ENCODE assay signal across 8 cellular contexts in genomic region chr11:43830928-43831440, GRCh38. TPM values are rescaled to one million over a fixed set of nuclear protein-coding genes. Genes with fewer than 3 reads are reported as not detected.
DNase-seq lines count a peak whose midpoint lies in the region; ATAC-seq and TF ChIP-seq lines count a peak whose summit lies in the region.

No MANE protein-coding gene starts in this region.

- H3K23ac ChIP-seq in IMR-90 (ENCODE audit: low read depth, low read length), result no peak overlapping the region

- H2BK20ac ChIP-seq in IMR-90 (ENCODE audit: low read depth, low read length), result no peak overlapping the region; the same call in 1 of the 2 replicates

- no peak overlapping the region for H4K5ac ChIP-seq in IMR-90 (ENCODE audit: low read depth, low read length)

- H3K9ac ChIP-seq in IMR-90 (ENCODE audit: low read depth, low read length), result no peak overlapping the region

- POLR2A ChIA-PET in IMR-90 (lab: Charles Lee; ENCODE audit: unreplicated experiment), result no interaction called here

- peaks cover 6% of the 10 kb centered on the region; the same call in 1 of the 2 replicates for H3K4me1 ChIP-seq in IMR-90 (ENCODE audit: control insufficient read depth, insufficient read depth, low read length)

- peak; percentile 56 for DNase-seq in Calu3
- DNase-seq in IMR-90, result peak; percentile 100
- DNase-seq in activated T-cell treated with anti-CD3 and anti-CD28 coated beads, Interleukin-2, amount 50 U/mL, for 24 hours, result peak; percentile 38
- peak; percentile 11 to 90 (median 64) for DNase-seq in head of caudate nucleus
- peak; percentile 57 for DNase-seq in stimulated activated CD4-positive, alpha-beta T cell treated with anti-CD3 and anti-CD28 coated beads, Interleukin-2, amount 100 ng/mL, for 4 hours (ENCODE audit: low read depth)
- DNase-seq in immature natural killer cell, result no peak
- DNase-seq in NCI-H1417 treated with DMSO at 0.1 percent for 48 hours (lab: John Stamatoyannopoulos, UW), result no peak
- DNase-seq in NCI-H82 treated with DMSO at 0.1 percent for 48 hours (lab: John Stamatoyannopoulos, UW; ENCODE audit: unreplicated experiment), result no peak

- H2BK120ac ChIP-seq in IMR-90 (ENCODE audit: low read depth, low read length), result no peak overlapping the region; the same call in 1 of the 2 replicates

- H4K91ac ChIP-seq in IMR-90 (ENCODE audit: insufficient read depth, low read depth, low read length), result no peak overlapping the region

- peaks cover 7% of the 10 kb centered on the region; the same call in 1 of the 2 replicates for H4K20me1 ChIP-seq in IMR-90 (ENCODE audit: insufficient read depth, low read length)

- in situ Hi-C loops in IMR-90 (cut with MboI; ENCODE audit: low sequenced_read_pairs), result no loop called here

- no peak overlapping the region for H4K8ac ChIP-seq in IMR-90 (ENCODE audit: low read depth in 2 of 2, low read length in 2 of 2)

- 0 out of 2 replicates have a peak, but pooled peaks cover 4% of the 10 kb centered on the region for H3K9me1 ChIP-seq in IMR-90 (ENCODE audit: insufficient read depth, low read length)

- H2BK15ac ChIP-seq in IMR-90 (ENCODE audit: low read depth, low read length), result no peak overlapping the region

- H3K27me3 ChIP-seq in IMR-90 (ENCODE audit: control insufficient read depth, insufficient read depth, low read length), result no peaks in the 10 kb centered on the region

- dilution Hi-C loops in IMR-90 (cut with HindIII; ENCODE audit: low sequenced_read_pairs, unreplicated experiment), result no loop called here

- no peak overlapping the region for H3K4me3 Mint-ChIP-seq in Calu3 (ENCODE audit: low read depth, unreplicated experiment)
- H3K4me3 Mint-ChIP-seq in activated T-cell treated with anti-CD3 and anti-CD28 coated beads, Interleukin-2, amount 50 U/mL, for 24 hours, result no peak overlapping the region
- no peak overlapping the region for H3K4me3 Mint-ChIP-seq in immature natural killer cell

- TF ChIP-seq POLR2A in IMR-90 (IDR thresholded peaks at IDR 0.05; ENCODE audit: low read depth, low read length), result no peak

- ATAC-seq in IMR-90 (ENCODE audit: low read depth), result peak; percentile 94

- H2AFZ ChIP-seq in IMR-90 (replicated peaks; ENCODE audit: low read length, poor library complexity), result no peak overlapping the region

- H3K27ac Mint-ChIP-seq in Calu3 (ENCODE audit: unreplicated experiment) (peak overlapping the region; percentile 56), immature natural killer cell (no peak overlapping the region)
- peak overlapping the region; percentile 85 for H3K27ac Mint-ChIP-seq in activated T-cell treated with anti-CD3 and anti-CD28 coated beads, Interleukin-2, amount 50 U/mL, for 24 hours

- TF ChIP-seq CTCF in Calu3 (IDR thresholded peaks at IDR 0.05; ENCODE audit: unreplicated experiment) (no peak), IMR-90 (conservative IDR thresholded peaks at IDR 0.05; ENCODE audit: low read depth, low read length) (no peak)

- H3K56ac ChIP-seq in IMR-90 (ENCODE audit: extremely low read depth, insufficient read depth, low read length), result no peak overlapping the region

- no peak overlapping the region for H2AK5ac ChIP-seq in IMR-90 (ENCODE audit: low read depth, low read length)

- no peak overlapping the region for H3K18ac ChIP-seq in IMR-90 (ENCODE audit: low read depth, low read length)

- peak overlapping the region; percentile 14; the same call in 1 of the 2 replicates for H3K27ac ChIP-seq in IMR-90 (ENCODE audit: insufficient read depth, low read length)

- H3K14ac ChIP-seq in IMR-90 (replicated peaks; ENCODE audit: low read depth, low read length), result no peak overlapping the region

- H3K4me3 ChIP-seq in IMR-90 (ENCODE audit: insufficient read depth, low read depth, low read length), result no peak overlapping the region

- H3K4me2 ChIP-seq in IMR-90 (ENCODE audit: low read depth, low read length), result 0 out of 2 replicates have a peak overlapping the region, but pooled peaks have one; percentile 11

- no peak for TF ChIP-seq RAD21 in IMR-90 (IDR thresholded peaks at IDR 0.05; ENCODE audit: low read length)

- peak overlapping the region; percentile 16; the same call in 1 of the 2 replicates for H3K4ac ChIP-seq in IMR-90 (ENCODE audit: low read depth, low read length)

- intact Hi-C loops in Calu3 (cut with micrococcal nuclease; ENCODE audit: unreplicated experiment), result no loop called here
- intact Hi-C loops in IMR-90 (cut with micrococcal nuclease), result loop anchor here (2.0 kb wide), 1 partner anchor 150 kb away; the partner anchor contains the start of gene HSD17B12
- intact Hi-C loops in head of caudate nucleus (cut with DNase I), result no loop called here

- H3K4me1 Mint-ChIP-seq in Calu3 (ENCODE audit: low read depth, unreplicated experiment) (peaks cover 12% of the 10 kb centered on the region), immature natural killer cell (no peaks in the 10 kb centered on the region)
- H3K4me1 Mint-ChIP-seq in activated T-cell treated with anti-CD3 and anti-CD28 coated beads, Interleukin-2, amount 50 U/mL, for 24 hours (ENCODE audit: low read depth), result peaks cover 18% of the 10 kb centered on the region

- H3K9me3 ChIP-seq in IMR-90 (ENCODE audit: control insufficient read depth, insufficient read depth, low read length), result no peaks in the 10 kb centered on the region

- H3K36me3 ChIP-seq in IMR-90 (ENCODE audit: control insufficient read depth, insufficient read depth, low read length), result no peaks in the 10 kb centered on the region

- H3K27me3 Mint-ChIP-seq in Calu3 (ENCODE audit: unreplicated experiment) (no peaks in the 10 kb centered on the region), immature natural killer cell (ENCODE audit: low read depth in 3 of 3) (no peaks in the 10 kb centered on the region)
- H3K27me3 Mint-ChIP-seq in activated T-cell treated with anti-CD3 and anti-CD28 coated beads, Interleukin-2, amount 50 U/mL, for 24 hours, result no peaks in the 10 kb centered on the region

- CTCF ChIA-PET in Calu3 (lab: Charles Lee), result interaction anchor here (0.6 to 1.9 kb wide), 5 partner anchors 15 to 392 kb away, joined by 3 to 17 read pairs (median 3); partner anchors contain the start of gene HSD17B12
- CTCF ChIA-PET in IMR-90 (lab: Yijun Ruan, JAX), result interaction anchor here (0.7 to 4.4 kb wide), 4 partner anchors 21 to 114 kb away, joined by 3 to 26 read pairs (median 3); no protein-coding TSS in a partner anchor

- peaks cover 5% of the 10 kb centered on the region for H3K36me3 Mint-ChIP-seq in Calu3 (ENCODE audit: insufficient read depth, unreplicated experiment)
- H3K36me3 Mint-ChIP-seq in activated T-cell treated with anti-CD3 and anti-CD28 coated beads, Interleukin-2, amount 50 U/mL, for 24 hours (ENCODE audit: low read depth), result peaks cover 20% of the 10 kb centered on the region
- H3K36me3 Mint-ChIP-seq in immature natural killer cell, result peaks cover 5 to 8% (median 6%) of the 10 kb centered on the region in 3 donors

- WGBS in IMR-90 (ENCODE audit: extremely low coverage in 2 of 2, insufficient read length in 1 of 2), 2 experiments, result no CpG with 5 or more reads among the region's 5 CpGs

- peaks cover 0 to 15% of the 10 kb centered on the region in 2 experiments; a peak in 1 of 4 replicates for H3K79me1 ChIP-seq in IMR-90 (ENCODE audit: low read depth in 1 of 2, low read length in 2 of 2)

- no peak overlapping the region for H2AK9ac ChIP-seq in IMR-90 (replicated peaks; ENCODE audit: low read depth, low read length, poor library complexity)

- BruUV-seq in Calu3 (replicated peaks; lab: Mats Ljungman, UMichigan) (no TSS peak), IMR-90 (replicated peaks; lab: Mats Ljungman, UMichigan) (no TSS peak)

- H3K9me3 Mint-ChIP-seq in Calu3 (ENCODE audit: low read depth, unreplicated experiment) (no peaks in the 10 kb centered on the region), immature natural killer cell (no peaks in the 10 kb centered on the region)
- no peaks in the 10 kb centered on the region for H3K9me3 Mint-ChIP-seq in activated T-cell treated with anti-CD3 and anti-CD28 coated beads, Interleukin-2, amount 50 U/mL, for 24 hours

- H2BK5ac ChIP-seq in IMR-90 (ENCODE audit: low read depth, low read length, poor library complexity, severe bottlenecking), result peak overlapping the region; percentile 57

TF ChIP-seq in IMR-90, 13 proteins besides CTCF, POLR2A, EP300 and RAD21 (continues in another document):
- TF ChIP-seq RCOR1 (IDR thresholded peaks at IDR 0.05; ENCODE audit: insufficient replicate concordance, low read length) (peak; percentile 27), FOS (IDR thresholded peaks at IDR 0.05; ENCODE audit: low read depth, low read length) (peak; percentile 100), SMC3 (IDR thresholded peaks at IDR 0.05; ENCODE audit: low read depth, low read length) (no peak), MAFK (IDR thresholded peaks at IDR 0.05; ENCODE audit: low read depth, low read length) (0 out of 2 replicates have a peak, but pooled peaks have one; percentile 16), CHD1 (IDR thresholded peaks at IDR 0.05; ENCODE audit: low read depth, low read length) (no peak), CEBPB (IDR thresholded peaks at IDR 0.05; ENCODE audit: low read depth, low read length) (peak; percentile 90), ELK1 (IDR thresholded peaks at IDR 0.05; ENCODE audit: borderline replicate concordance, low read depth, low read length) (no peak), MAZ (IDR thresholded peaks at IDR 0.05; ENCODE audit: borderline replicate concordance, low read depth, low read length) (no peak), BHLHE40 (IDR thresholded peaks at IDR 0.05; ENCODE audit: low read depth, low read length) (peak; percentile 64; the same call in 1 of the 2 replicates), NFE2L2 (IDR thresholded peaks at IDR 0.05; ENCODE audit: low read depth, low read length) (no peak), RFX5 (IDR thresholded peaks at IDR 0.05; ENCODE audit: low read depth, low read length) (no peak)

RNA-seq across cellular contexts. Expression of gene ALKBH3, which starts 49.6 kb away (rescaled TPM):
- total RNA-seq in Calu3 (2022) (19.1 and 32.0 TPM in 2 replicates), IMR-90 (2012; rRNA removed) (62.9 and 68.6 TPM in 2 replicates)
- polyA plus RNA-seq in IMR-90 (2012; rRNA removed) (27.7 and 28.3 TPM in 2 replicates), immature natural killer cell (10 to 100 TPM; 40.0 to 89.3 (median 49.5) TPM)
- 10.3 and 19.9 TPM in 2 replicates for polyA plus RNA-seq in IMR-90 (2012; cell fraction: cytosol; rRNA removed)
- polyA plus RNA-seq in IMR-90 (2012; cell fraction: nucleus; rRNA removed; ENCODE audit: low replicate concordance), result 6.1 and 26.4 TPM in 2 replicates

Comparison
In these comparisons a context has a peak if more than half of its experiments do, and no peak if none do; other contexts are left out.
1. DNase-seq: peak in Calu3 (single experiment), IMR-90 (single experiment), activated T-cell treated with anti-CD3 and anti-CD28 coated beads, Interleukin-2, amount 50 U/mL, for 24 hours (single experiment), head of caudate nucleus (42 of 42) and stimulated activated CD4-positive, alpha-beta T cell treated with anti-CD3 and anti-CD28 coated beads, Interleukin-2, amount 100 ng/mL, for 4 hours (single experiment); none in immature natural killer cell (0 of 3), NCI-H1417 treated with DMSO at 0.1 percent for 48 hours (single experiment) and NCI-H82 treated with DMSO at 0.1 percent for 48 hours (single experiment).
2. H3K27ac Mint-ChIP-seq: peak in Calu3 (single experiment) and activated T-cell treated with anti-CD3 and anti-CD28 coated beads, Interleukin-2, amount 50 U/mL, for 24 hours (single experiment); none in immature natural killer cell (0 of 6).